ENCODE assay signal across 1 cellular context in genomic region chr11:10317281-10317755, GRCh38.
TF ChIP-seq lines count a peak whose summit lies in the region.

No MANE protein-coding gene starts in this region.

TF ChIP-seq in WTC11, 78 proteins besides CTCF, POLR2A, EP300 and RAD21 (continued from another document):
- TF ChIP-seq ATF6 (CRISPR knock-in tag; IDR thresholded peaks at IDR 0.05) (no peak), TEAD1 (CRISPR knock-in tag; IDR thresholded peaks at IDR 0.05) (no peak), AFF4 (CRISPR knock-in tag; IDR thresholded peaks at IDR 0.05; ENCODE audit: borderline replicate concordance) (no peak), ZNF416 (CRISPR knock-in tag; IDR thresholded peaks at IDR 0.05) (no peak)
TF ChIP-seq in WTC11: peak in this region for 0.
